Comparison of ENCODE assay signal across 1 cellular context in genomic region chr3:45038096-45038455, GRCh38.
A peak's percentile ranks its signal among the peaks of the same experiment; 100 is the strongest.
TF ChIP-seq lines count a peak whose summit lies in the region.

No MANE protein-coding gene starts in this region.

TF ChIP-seq in H1, 55 proteins besides CTCF, POLR2A, EP300 and RAD21:
- no peak for TF ChIP-seq KDM5A (IDR thresholded peaks at IDR 0.05; ENCODE audit: low read length)
- TF ChIP-seq CEBPB (IDR thresholded peaks at IDR 0.05; ENCODE audit: low read depth, low read length) = 0 out of 2 replicates have a peak, but pooled peaks have one; percentile 11
